In the genomic region with DNA sequence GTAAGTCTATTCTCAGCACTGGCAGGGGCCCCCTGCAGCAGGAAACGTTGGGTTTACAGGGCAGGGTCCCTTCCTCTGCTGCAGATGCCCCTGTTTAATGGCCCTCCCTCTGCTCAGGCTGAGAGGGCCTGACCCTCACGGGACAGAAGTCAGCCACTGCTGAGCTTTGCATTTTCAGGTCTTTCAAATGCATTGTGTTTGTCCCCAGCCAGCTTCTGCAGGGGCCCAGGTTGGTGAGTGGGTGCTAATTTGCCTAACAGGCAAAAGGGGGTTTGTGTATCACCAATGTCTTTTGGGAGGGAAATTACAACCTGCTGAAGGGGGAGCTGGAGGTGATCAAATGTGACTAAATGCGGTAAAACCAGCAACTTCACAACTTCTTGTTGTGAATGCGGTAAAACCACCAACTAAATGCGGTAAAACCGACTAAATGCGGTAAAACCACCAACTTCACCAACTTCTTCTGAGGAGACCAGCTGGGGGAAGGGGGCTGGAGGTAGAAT, we compare ENCODE assay signal across 10 cellular contexts. TPM values are rescaled to one million over a fixed set of nuclear protein-coding genes. Genes with fewer than 3 reads are reported as not detected.
DNase-seq lines count a peak whose midpoint lies in the region; ATAC-seq, FAIRE-seq and TF ChIP-seq lines count a peak whose summit lies in the region.
"Had no signal": no experiment of that assay in that cellular context is flagged by ENCODE, and none has a peak within 500 bp of the region (broad histone marks: within the 10 kb centered on the region; RNA-seq: fewer than 3 reads in every experiment).

No MANE protein-coding gene starts in this region.

- DNase-seq in central memory CD8-positive, alpha-beta T cell (ENCODE audit: low spot score in 2 of 2) = no peak
- DNase-seq in pancreas = no peak
- DNase-seq in mammary epithelial cell = no peak
- DNase-seq in NCI-H748 treated with DMSO at 0.1 percent for 48 hours (lab: John Stamatoyannopoulos, UW) = no peak
- no peak for DNase-seq in cerebellar cortex (ENCODE audit: low spot score)

- 88 to 89% methylated on average over 7 of the region's 7 CpGs for WGBS in pancreas, 2 donors
- WGBS in mammary epithelial cell (ENCODE audit: low coverage, missing lambda C conversion rate) = 84% methylated on average over 7 of the region's 7 CpGs

- in situ Hi-C loops in mammary epithelial cell (cut with MboI; ENCODE audit: low sequenced_read_pairs in 2 of 2) = loop anchor here in 1 of 2 donors (25.0 kb wide), 1 partner anchor 574 kb away; no protein-coding TSS in a partner anchor

- H3K4me1 ChIP-seq in pancreas (no peaks in the 10 kb centered on the region), mammary epithelial cell (ENCODE audit: insufficient read depth, low read length) (no peaks in the 10 kb centered on the region)

- H3K36me3 Mint-ChIP-seq in central memory CD8-positive, alpha-beta T cell (ENCODE audit: insufficient read depth) = peaks cover 4% of the 10 kb centered on the region
- H3K36me3 Mint-ChIP-seq: type B pancreatic cell had no signal

- CTCF ChIA-PET in mammary epithelial cell (lab: Charles Lee; ENCODE audit: low non-redundant PET) = no interaction called here

- H3K9ac ChIP-seq in mammary epithelial cell (ENCODE audit: insufficient read depth, low read length) = no peak overlapping the region

- no TSS peak for BruUV-seq in mammary epithelial cell (replicated peaks; lab: Mats Ljungman, UMichigan)

- no peak for FAIRE-seq in pancreas (lab: Jason Lieb, UNC)

- peaks cover 43% of the 10 kb centered on the region for H3K4me1 Mint-ChIP-seq in central memory CD8-positive, alpha-beta T cell

- H3K27me3 ChIP-seq in pancreas = no peaks in the 10 kb centered on the region
- no peaks in the 10 kb centered on the region for H3K27me3 ChIP-seq in mammary epithelial cell (ENCODE audit: insufficient read depth, low read length)

- no peak overlapping the region for H3K27ac ChIP-seq in pancreas
- no peak overlapping the region for H3K27ac ChIP-seq in mammary epithelial cell (ENCODE audit: insufficient read depth, low read depth, low read length)

- H3K9me3 ChIP-seq in pancreas (no peaks in the 10 kb centered on the region), mammary epithelial cell (replicated peaks; ENCODE audit: insufficient read depth, low read length) (no peaks in the 10 kb centered on the region)

- H3K27ac Mint-ChIP-seq in central memory CD8-positive, alpha-beta T cell (ENCODE audit: low read depth) = peak overlapping the region; percentile 77
- H3K27ac Mint-ChIP-seq: activated T-helper 2 cell treated with anti-CD3 and anti-CD28 coated beads, Interferon-gamma antibody, Interleukin-2, Interleukin-4, amounts not matched to agents 10 μg/mL and 5 μg/mL and 100 μg/mL, durations not matched to agents 14 hours and 24 hours and 36 hours; type B pancreatic cell had no signal

- peak overlapping the region; percentile 44 for H3K4me3 Mint-ChIP-seq in central memory CD8-positive, alpha-beta T cell
- H3K4me3 Mint-ChIP-seq: type B pancreatic cell had no signal

- dilution Hi-C loops in mammary epithelial cell (cut with HindIII; ENCODE audit: low sequenced_read_pairs) = no loop called here

- H3K4me2 ChIP-seq in mammary epithelial cell (ENCODE audit: insufficient read depth, low read depth, low read length) = no peak overlapping the region

- no peak overlapping the region for H3K4me3 ChIP-seq in pancreas
- H3K4me3 ChIP-seq in mammary epithelial cell (replicated peaks in 1 of 3; ENCODE audit: insufficient read depth in 1 of 3, low read depth in 2 of 3, low read length in 3 of 3) = no peak overlapping the region

- no peaks in the 10 kb centered on the region for H3K27me3 Mint-ChIP-seq in central memory CD8-positive, alpha-beta T cell

- no peaks in the 10 kb centered on the region for H3K79me2 ChIP-seq in mammary epithelial cell (ENCODE audit: insufficient read depth, low read length)

- peak; percentile 35 for ATAC-seq in GM18502 (IDR thresholded peaks at IDR 0.05; ENCODE audit: poor library complexity, unreplicated experiment)
- peak; percentile 32 for ATAC-seq in GM21390 (IDR thresholded peaks at IDR 0.05; ENCODE audit: unreplicated experiment)
- peak; percentile 38 for ATAC-seq in HG03354 (IDR thresholded peaks at IDR 0.05; ENCODE audit: poor library complexity, severe bottlenecking, unreplicated experiment)
- no peak for ATAC-seq in central memory CD8-positive, alpha-beta T cell (replicated peaks; ENCODE audit: extremely low read depth, poor library complexity, severe bottlenecking)
- ATAC-seq in pancreas = no peak

- intact Hi-C loops in pancreas (cut with DNase I) = no loop called here
- intact Hi-C loops in mammary epithelial cell (cut with micrococcal nuclease) = loop anchor here (1.0 to 5.0 kb wide), 4 partner anchors 113 to 578 kb away; a partner anchor contains a TSS

- H4K20me1 ChIP-seq in mammary epithelial cell (ENCODE audit: insufficient read depth, low read length) = no peaks in the 10 kb centered on the region

- no peak overlapping the region for H2AFZ ChIP-seq in mammary epithelial cell (ENCODE audit: low read depth, low read length)

- TF ChIP-seq CTCF in pancreas (IDR thresholded peaks at IDR 0.05) = no peak
- TF ChIP-seq CTCF in mammary epithelial cell (conservative IDR thresholded peaks at IDR 0.05 in 1 of 2, IDR thresholded peaks at IDR 0.05 in 1 of 2; ENCODE audit: extremely low read depth in 1 of 2, insufficient read depth in 1 of 2, low read depth in 1 of 2, low read length in 2 of 2) = no peak

- H3K9me3 Mint-ChIP-seq in central memory CD8-positive, alpha-beta T cell = no peaks in the 10 kb centered on the region
- H3K9me3 Mint-ChIP-seq: activated T-helper 2 cell treated with anti-CD3 and anti-CD28 coated beads, Interferon-gamma antibody, Interleukin-2, Interleukin-4, amounts not matched to agents 10 μg/mL and 5 μg/mL and 100 μg/mL, durations not matched to agents 14 hours and 24 hours and 36 hours; type B pancreatic cell had no signal

- H3K36me3 ChIP-seq in pancreas = no peaks in the 10 kb centered on the region
- no peaks in the 10 kb centered on the region for H3K36me3 ChIP-seq in mammary epithelial cell (ENCODE audit: insufficient read depth, low read length)

RNA-seq across cellular contexts. Expression of a gene that starts 44.8 kb away (rescaled TPM):
- total RNA-seq in pancreas = 10 to 100 TPM; 24.0 to 44.7 (median 28.7) TPM
- 10 to 100 TPM; 20.9 to 32.0 TPM for polyA plus RNA-seq in pancreas
- total RNA-seq in mammary epithelial cell = 10 to 100 TPM; 49.5 to 92.7 TPM
- polyA plus RNA-seq in mammary epithelial cell = 115 TPM
- polyA minus RNA-seq in mammary epithelial cell = 45.1 TPM

Comparison
In these comparisons a context has a peak if more than half of its experiments do, and no peak if none do; other contexts are left out.
1. ATAC-seq: peak in GM18502 (single experiment), GM21390 (single experiment) and HG03354 (single experiment); none in central memory CD8-positive, alpha-beta T cell (single experiment) and pancreas (0 of 4).